Comparison of ENCODE assay signal across 10 cellular contexts in genomic region chr5:134803821-134804220, GRCh38.
"Had no signal": no experiment of that assay in that cellular context is flagged by ENCODE, and none has a peak within 500 bp of the region (broad histone marks: within the 10 kb centered on the region; RNA-seq: fewer than 3 reads in every experiment).

No MANE protein-coding gene starts in this region.

- H3K27ac ChIP-seq: GM23248, HL-60 had no signal

- H3K4me1 ChIP-seq: HAP-1 had no signal

- H3K27me3 Mint-ChIP-seq: IgD-negative memory B cell had no signal

- DNase-seq: GM23248, H7, HFFc6, KBM-7 had no signal

- H3K9me3 Mint-ChIP-seq: HFFc6, IgD-negative memory B cell had no signal

- H3K27ac Mint-ChIP-seq: HFFc6 had no signal

- FAIRE-seq: H1, HepG2 had no signal

- H2AFZ ChIP-seq: GM23248 had no signal

- H3K4me3 Mint-ChIP-seq: HFFc6, IgD-negative memory B cell had no signal

- ATAC-seq: HCT116, HepG2 had no signal

- H3K4me1 Mint-ChIP-seq: IgD-negative memory B cell had no signal

- H3K4me3 ChIP-seq: GM23248, HAP-1 had no signal
